Comparison of ENCODE assay signal across 5 cellular contexts in genomic region chrX:48252945-48253344, GRCh38. TPM values are rescaled to one million over a fixed set of nuclear protein-coding genes. Genes with fewer than 3 reads are reported as not detected.
"Had no signal": no experiment of that assay in that cellular context is flagged by ENCODE, and none has a peak within 500 bp of the region (broad histone marks: within the 10 kb centered on the region; RNA-seq: fewer than 3 reads in every experiment).

No MANE protein-coding gene starts in this region.

RNA-seq across cellular contexts. Expression of gene SSX1, which starts 2.2 kb away (rescaled TPM):
- total RNA-seq: PC-3, Peyer's patch, Right ventricle myocardium superior, SJSA1 had no signal

RNA-seq across cellular contexts. Expression of gene SSX5, which starts 56.4 kb away (rescaled TPM):
- total RNA-seq: M059J, PC-3, Peyer's patch, Right ventricle myocardium superior, SJSA1 had no signal
